Comparison of ENCODE assay signal across 27 cellular contexts in the genomic region with DNA sequence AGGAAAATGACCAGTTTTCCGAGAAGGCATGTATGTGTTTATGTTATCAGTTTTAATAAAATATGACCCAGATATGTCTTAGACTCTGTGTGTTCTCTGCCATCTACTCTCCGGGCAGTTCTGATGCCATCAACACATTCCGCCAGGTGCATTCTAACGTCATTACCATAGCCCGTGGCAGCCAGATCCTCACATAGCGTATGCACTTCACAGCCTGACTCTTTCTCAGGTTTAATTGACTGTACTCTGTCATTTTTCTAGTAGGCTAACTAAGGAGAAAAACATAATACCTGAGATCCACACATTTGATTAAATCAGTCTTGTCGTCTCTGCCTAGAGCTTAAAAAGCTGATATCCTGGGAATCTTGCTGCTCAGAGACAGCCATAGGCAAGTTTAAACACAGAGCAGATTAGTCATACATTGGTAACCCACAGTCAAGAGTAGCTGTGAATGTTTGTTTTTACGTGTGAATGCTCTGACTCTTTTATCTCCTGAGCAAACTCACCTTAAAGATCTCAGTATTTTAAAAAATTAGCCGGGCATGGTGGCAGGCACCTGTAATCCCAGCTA.
"Had no signal": no experiment of that assay in that cellular context is flagged by ENCODE, and none has a peak within 500 bp of the region (broad histone marks: within the 10 kb centered on the region; RNA-seq: fewer than 3 reads in every experiment).

No MANE protein-coding gene starts in this region.

- H3K27me3 ChIP-seq: adrenal gland, cardiac muscle cell, suprapubic skin, transverse colon, uterus had no signal

- H3K27ac ChIP-seq: adrenal gland, cardiac muscle cell, suprapubic skin, transverse colon, uterus had no signal

- FAIRE-seq: frontal cortex, small intestine had no signal

- H3K36me3 ChIP-seq: adrenal gland, cardiac muscle cell, suprapubic skin, transverse colon, uterus had no signal

- H3K9me3 ChIP-seq: adrenal gland, suprapubic skin, transverse colon, uterus had no signal

- DNase-seq: activated CD4-positive, alpha-beta T cell treated with anti-CD3 and anti-CD28 coated beads, Interleukin-2, amount 50 U/mL, for 4 hours; activated CD8-positive, alpha-beta memory T cell treated with anti-CD3 and anti-CD28 coated beads for 24 hours; activated CD8-positive, alpha-beta memory T cell treated with anti-CD3 and anti-CD28 coated beads, Interleukin-2, amount 50 U/mL, for 4 hours; activated T-cell treated with anti-CD3 and anti-CD28 coated beads, Interleukin-2, amount 50 U/mL, for 24 hours; adrenal gland; effector CD8-positive, alpha-beta T cell; glutamatergic neuron; hippocampal formation; islet precursor cell; left colon; naive thymus-derived CD4-positive, alpha-beta T cell; posterior cingulate gyrus; small intestine; stimulated activated CD4-positive, alpha-beta T cell treated with anti-CD3 and anti-CD28 coated beads, Interleukin-2, amount 100 ng/mL, for 24 hours; stimulated activated naive CD8-positive, alpha-beta T cell treated with anti-CD3 and anti-CD28 coated beads, Interleukin-15, amount 100 ng/mL, for 72 hours; T-helper 1 cell; transverse colon; uterus had no signal

- H3K4me1 ChIP-seq: adrenal gland, suprapubic skin, transverse colon, uterus had no signal

- H3K4me3 ChIP-seq: adrenal gland, cardiac muscle cell, suprapubic skin, transverse colon, uterus had no signal

- ATAC-seq: activated naive CD4-positive, alpha-beta T cell treated with anti-CD3 and anti-CD28 coated beads, Interleukin-2, amount 50 U/mL, for 72 hours; activated T-helper 17 cell treated with anti-CD3 and anti-CD28 coated beads, Interleukin-2, amount 50 U/mL, for 72 hours; esophagus mucosa; left colon; naive thymus-derived CD4-positive, alpha-beta T cell; sciatic nerve; stimulated activated effector memory CD8-positive, alpha-beta T cell treated with anti-CD3 and anti-CD28 coated beads, Interleukin-12 subunit alpha, Interleukin-12 subunit beta, amount 100 ng/mL, for 72 hours; stimulated activated naive CD8-positive, alpha-beta T cell treated with anti-CD3 and anti-CD28 coated beads, Interleukin-15, amount 100 ng/mL, for 72 hours; WTC11 had no signal
